9 cellular contexts compared by ENCODE assay signal in genomic region chr2:10330700-10331032, GRCh38. TPM values are rescaled to one million over a fixed set of nuclear protein-coding genes. Genes with fewer than 3 reads are reported as not detected.
DNase-seq lines count a peak whose midpoint lies in the region; ATAC-seq and TF ChIP-seq lines count a peak whose summit lies in the region.
"Had no signal": no experiment of that assay in that cellular context is flagged by ENCODE, and none has a peak within 500 bp of the region (broad histone marks: within the 10 kb centered on the region; RNA-seq: fewer than 3 reads in every experiment).

No MANE protein-coding gene starts in this region.

- H3K27ac Mint-ChIP-seq in Caco-2 (ENCODE audit: unreplicated experiment) = peak overlapping the region; percentile 77

- peaks cover 40% of the 10 kb centered on the region for H3K4me1 Mint-ChIP-seq in Caco-2 (ENCODE audit: low read depth, unreplicated experiment)

- no peaks in the 10 kb centered on the region for H3K9me2 ChIP-seq in Karpas-422 (replicated peaks; ENCODE audit: insufficient read depth, low read length)

- no peak for TF ChIP-seq CTCF in Caco-2 (IDR thresholded peaks at IDR 0.05; ENCODE audit: insufficient read depth in 1 of 2, low read depth in 1 of 2, low read length in 1 of 2, severe bottlenecking in 1 of 2, unreplicated experiment in 1 of 2)

- peak overlapping the region; percentile 34 for H3K4ac ChIP-seq in trophoblast cell (ENCODE audit: low read depth, low read length)

- no peaks in the 10 kb centered on the region for H3K27me3 ChIP-seq in Caco-2 (replicated peaks; ENCODE audit: control insufficient read depth, insufficient read depth, low read length)
- H3K27me3 ChIP-seq in Karpas-422 (ENCODE audit: low read length) = no peaks in the 10 kb centered on the region; the same call in 1 of the 2 replicates
- H3K27me3 ChIP-seq in duodenal mucosa (ENCODE audit: control insufficient read depth in 1 of 2, insufficient read depth in 2 of 2, low read length in 2 of 2) = no peaks in the 10 kb centered on the region
- no peaks in the 10 kb centered on the region for H3K27me3 ChIP-seq in trophoblast cell (ENCODE audit: insufficient read depth, low read length)

- no peak for DNase-seq in Caco-2
- DNase-seq in Karpas-422 = no peak
- no peak for DNase-seq in trophoblast cell
- DNase-seq in NCI-H524 (lab: John Stamatoyannopoulos, UW) = no peak
- no peak for DNase-seq in SK-N-DZ (ENCODE audit: low spot score)
- no peak for DNase-seq in NCI-H2107 (lab: John Stamatoyannopoulos, UW)

- H4K20me1 ChIP-seq in Karpas-422 (ENCODE audit: insufficient read depth, low read depth, low read length) = 0 out of 2 replicates have a peak, but pooled peaks cover 10% of the 10 kb centered on the region

- H3K9ac ChIP-seq in Karpas-422 (ENCODE audit: low read length) (no peak overlapping the region), duodenal mucosa (ENCODE audit: low read depth in 1 of 2, low read length in 2 of 2) (peak overlapping the region; percentile 56 to 69), trophoblast cell (ENCODE audit: low read length) (no peak overlapping the region)

- H3K79me2 ChIP-seq in Karpas-422 (ENCODE audit: low read length) (no peaks in the 10 kb centered on the region), trophoblast cell (ENCODE audit: control insufficient read depth, insufficient read depth, low read length, poor library complexity) (peaks cover 2% of the 10 kb centered on the region)

- peak overlapping the region; percentile 3 for H2BK120ac ChIP-seq in trophoblast cell (ENCODE audit: insufficient read depth, low read length, poor library complexity)

- peaks cover 44% of the 10 kb centered on the region for H3K4me1 ChIP-seq in Caco-2
- peaks cover 24% of the 10 kb centered on the region for H3K4me1 ChIP-seq in Karpas-422 (ENCODE audit: low read length)
- peaks cover 60 to 65% of the 10 kb centered on the region in 2 donors for H3K4me1 ChIP-seq in duodenal mucosa (ENCODE audit: control insufficient read depth in 1 of 2, insufficient read depth in 2 of 2, low read length in 2 of 2)
- H3K4me1 ChIP-seq in trophoblast cell (ENCODE audit: control insufficient read depth in 1 of 2, insufficient read depth in 2 of 2, low read length in 2 of 2) = peaks cover 28 to 32% of the 10 kb centered on the region in 2 experiments

- no peak overlapping the region for H3K4me3 Mint-ChIP-seq in Caco-2 (ENCODE audit: unreplicated experiment)
- H3K4me3 Mint-ChIP-seq: nephron had no signal

- no peaks in the 10 kb centered on the region for H3K9me3 ChIP-seq in Caco-2
- H3K9me3 ChIP-seq in Karpas-422 (ENCODE audit: low read length) = no peaks in the 10 kb centered on the region
- H3K9me3 ChIP-seq in duodenal mucosa (ENCODE audit: control insufficient read depth in 1 of 2, low read length in 2 of 2) = peaks cover 0 to 2% of the 10 kb centered on the region in 2 donors
- H3K9me3 ChIP-seq in trophoblast cell (ENCODE audit: insufficient read depth, low read depth, low read length) = peaks cover 3% of the 10 kb centered on the region

- BruUV-seq in Caco-2 (replicated peaks; lab: Mats Ljungman, UMichigan) = no TSS peak

- POLR2A ChIA-PET in Caco-2 (lab: Charles Lee) = no interaction called here

- peak overlapping the region; percentile 51 for H2BK12ac ChIP-seq in trophoblast cell (ENCODE audit: low read length)

- H3K14ac ChIP-seq in trophoblast cell (ENCODE audit: low read length) = peak overlapping the region; percentile 69

- peak overlapping the region; percentile 18 for H2AK5ac ChIP-seq in trophoblast cell (ENCODE audit: low read length)

- peak overlapping the region; percentile 46 for H4K91ac ChIP-seq in trophoblast cell (ENCODE audit: low read depth, low read length)

- no peaks in the 10 kb centered on the region for H3K9me3 Mint-ChIP-seq in Caco-2 (ENCODE audit: unreplicated experiment)
- H3K9me3 Mint-ChIP-seq: nephron had no signal

- no peaks in the 10 kb centered on the region for H3K27me3 Mint-ChIP-seq in Caco-2 (ENCODE audit: insufficient read depth, unreplicated experiment)

- H3K23ac ChIP-seq in trophoblast cell (ENCODE audit: low read length) = no peak overlapping the region

- H3K36me3 Mint-ChIP-seq in Caco-2 (ENCODE audit: insufficient read depth, unreplicated experiment) = peaks cover 8% of the 10 kb centered on the region

- H2AFZ ChIP-seq in Karpas-422 (ENCODE audit: low read length) (no peak overlapping the region), trophoblast cell (ENCODE audit: insufficient read depth, low read length, poor library complexity) (peak overlapping the region; percentile 6)

- H3K4me2 ChIP-seq in Karpas-422 (ENCODE audit: low read depth, low read length, poor library complexity, severe bottlenecking) = peak overlapping the region; percentile 40
- no peak overlapping the region for H3K4me2 ChIP-seq in trophoblast cell (ENCODE audit: low read length)

- CTCF ChIA-PET in Caco-2 (lab: Charles Lee) = interaction anchor here (1.3 kb wide), 1 partner anchor 78 kb away, joined by 6 read pairs; no protein-coding TSS in a partner anchor

- WGBS in trophoblast cell (ENCODE audit: extremely low coverage, insufficient coverage, insufficient read length) = no CpG with 5 or more reads among the region's 9 CpGs

- H4K8ac ChIP-seq in trophoblast cell (ENCODE audit: low read depth, low read length) = no peak overlapping the region

- intact Hi-C loops in Caco-2 (cut with micrococcal nuclease; ENCODE audit: unreplicated experiment) = loop anchor here (5.0 kb wide), 1 partner anchor 37 kb away; no protein-coding TSS in a partner anchor

- H3K79me1 ChIP-seq in trophoblast cell (ENCODE audit: low read length) = peaks cover 10% of the 10 kb centered on the region

- peak overlapping the region; percentile 39 for H3K18ac ChIP-seq in trophoblast cell (ENCODE audit: low read length)

- no peak overlapping the region for H4K12ac ChIP-seq in trophoblast cell (ENCODE audit: low read depth, low read length)

- H2BK5ac ChIP-seq in trophoblast cell (ENCODE audit: low read depth, low read length, poor library complexity) = peak overlapping the region; percentile 26

- no peak for ATAC-seq in HG02588 (IDR thresholded peaks at IDR 0.05; ENCODE audit: unreplicated experiment)

- H3K27ac ChIP-seq in Karpas-422 (ENCODE audit: low read length) (no peak overlapping the region), duodenal mucosa (ENCODE audit: low read depth, low read length) (peak overlapping the region; percentile 62), trophoblast cell (ENCODE audit: low read depth, low read length) (peak overlapping the region; percentile 69)

- no peaks in the 10 kb centered on the region for H3K36me3 ChIP-seq in Caco-2 (ENCODE audit: control insufficient read depth, insufficient read depth, low read length)
- no peaks in the 10 kb centered on the region for H3K36me3 ChIP-seq in Karpas-422 (ENCODE audit: insufficient read depth, low read length)
- peaks cover 4 to 7% of the 10 kb centered on the region in 2 donors for H3K36me3 ChIP-seq in duodenal mucosa (ENCODE audit: control insufficient read depth in 1 of 2, insufficient read depth in 2 of 2, low read length in 2 of 2)
- H3K36me3 ChIP-seq in trophoblast cell (ENCODE audit: control insufficient read depth in 1 of 2, insufficient read depth in 2 of 2, low read length in 2 of 2) = no peaks in the 10 kb centered on the region

- no peak overlapping the region for H3K4me3 ChIP-seq in Caco-2 (ENCODE audit: low read depth, low read length)
- peak overlapping the region; percentile 38; the same call in 1 of the 2 replicates for H3K4me3 ChIP-seq in Karpas-422 (ENCODE audit: low read length)
- peak overlapping the region; percentile 37 to 59 for H3K4me3 ChIP-seq in duodenal mucosa (ENCODE audit: low read depth in 1 of 2, low read length in 2 of 2)
- H3K4me3 ChIP-seq in trophoblast cell (ENCODE audit: low read depth, low read length) = no peak overlapping the region

RNA-seq across cellular contexts. Expression of gene HPCAL1, which starts 28.0 kb away (rescaled TPM):
- total RNA-seq in Caco-2 (2022) = 26.3 and 26.9 TPM in 2 replicates
- total RNA-seq in Karpas-422 (2014; rRNA removed; shearing (Covaris generic); ENCODE audit: low replicate concordance) = 5.0 and 6.6 TPM in 2 replicates
- 124 and 139 TPM in 2 replicates for polyA plus RNA-seq in trophoblast cell (2013)
- polyA plus RNA-seq in SK-N-DZ (2014; cell fraction: cytosol; rRNA removed) = 30.0 and 30.5 TPM in 2 replicates
- 26.6 and 30.4 TPM in 2 replicates for polyA plus RNA-seq in SK-N-DZ (2014; cell fraction: nucleus; rRNA removed)

Comparison
In these comparisons a context has a peak if more than half of its experiments do, and no peak if none do; other contexts are left out.
1. H3K4me3 ChIP-seq: peak in Karpas-422 (single experiment) and duodenal mucosa (2 of 2); none in Caco-2 (single experiment) and trophoblast cell (single experiment).
2. H3K9ac ChIP-seq: peak in duodenal mucosa (2 of 2); none in Karpas-422 (single experiment) and trophoblast cell (single experiment).